ENCODE assay signal across 22 cellular contexts in the genomic region with DNA sequence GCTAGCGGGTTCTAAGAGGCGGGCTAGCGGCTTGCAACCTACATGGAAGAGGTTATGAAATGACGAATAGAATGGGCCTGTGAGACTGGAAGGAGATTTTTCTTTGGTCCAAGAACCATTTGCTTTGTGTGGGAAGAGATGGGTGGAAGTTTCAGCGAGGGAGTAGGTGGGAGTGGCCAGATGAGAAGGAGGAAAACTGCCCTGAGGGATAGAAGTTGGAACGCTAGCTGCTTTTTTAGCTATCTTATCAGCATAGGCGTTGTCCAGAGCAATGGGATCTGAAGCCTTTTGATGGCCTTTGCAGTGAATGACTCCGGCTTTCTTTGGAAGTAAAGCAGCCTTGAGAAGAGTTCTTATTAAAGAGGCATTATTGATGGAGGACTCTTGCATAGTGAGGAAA. TPM values are rescaled to one million over a fixed set of nuclear protein-coding genes. Genes with fewer than 3 reads are reported as not detected.
A peak's percentile ranks its signal among the peaks of the same experiment; 100 is the strongest.
DNase-seq lines count a peak whose midpoint lies in the region; ATAC-seq and TF ChIP-seq lines count a peak whose summit lies in the region.
"Had no signal": no experiment of that assay in that cellular context is flagged by ENCODE, and none has a peak within 500 bp of the region (broad histone marks: within the 10 kb centered on the region; RNA-seq: fewer than 3 reads in every experiment).

No MANE protein-coding gene starts in this region.

- H3K27ac ChIP-seq in heart left ventricle (peak overlapping the region in 9 of 12 donors; percentile 16 to 51 (median 39)), right cardiac atrium (ENCODE audit: low read length) (peak overlapping the region; percentile 52)
- H3K27ac ChIP-seq: A549; BLaER1 treated with 17β-estradiol and CSF1 and Interleukin-3, amounts not matched to agents 10 nM and 100 nM had no signal

- H3K27ac Mint-ChIP-seq in HFFc6, result no peak overlapping the region
- H3K27ac Mint-ChIP-seq: CD14-positive monocyte; CD4-positive, alpha-beta T cell; CD8-positive, alpha-beta memory T cell had no signal

- H3K4me1 Mint-ChIP-seq in HFFc6 (ENCODE audit: low read depth), result peaks cover 41% of the 10 kb centered on the region
- H3K4me1 Mint-ChIP-seq: CD14-positive monocyte; CD8-positive, alpha-beta memory T cell had no signal

- H3K4me1 ChIP-seq in heart left ventricle (peaks cover 23 to 100% (median 90%) of the 10 kb centered on the region in 12 donors), right cardiac atrium (ENCODE audit: control insufficient read depth, insufficient read depth, low read length) (peaks cover 22% of the 10 kb centered on the region)
- H3K4me1 ChIP-seq: BE2C, HAP-1 had no signal

- TF ChIP-seq CTCF in heart left ventricle (IDR thresholded peaks at IDR 0.05), result no peak
- TF ChIP-seq CTCF in fibroblast of the aortic adventitia (IDR thresholded peaks at IDR 0.05; ENCODE audit: insufficient read depth, low read length), result no peak
- TF ChIP-seq CTCF in HFFc6 (IDR thresholded peaks at IDR 0.05), result no peak

- no peaks in the 10 kb centered on the region for H3K9me3 ChIP-seq in heart left ventricle
- no peaks in the 10 kb centered on the region for H3K9me3 ChIP-seq in right cardiac atrium (ENCODE audit: control insufficient read depth, low read length)
- H3K9me3 ChIP-seq: A549, BE2C, HAP-1 had no signal

- H3K36me3 Mint-ChIP-seq in HFFc6 (ENCODE audit: low read depth), result no peaks in the 10 kb centered on the region
- H3K36me3 Mint-ChIP-seq: CD14-positive monocyte; CD8-positive, alpha-beta memory T cell had no signal

- 36 to 44% (median 38%) methylated on average over 8 of the region's 8 CpGs for WGBS in heart left ventricle, 4 donors
- 47% methylated on average over 8 of the region's 8 CpGs for WGBS in right cardiac atrium

- H3K36me3 ChIP-seq in heart left ventricle, result peaks cover 0 to 4% (median 0%) of the 10 kb centered on the region in 9 donors
- H3K36me3 ChIP-seq: BE2C; BLaER1 treated with 17β-estradiol and CSF1 and Interleukin-3, amounts not matched to agents 10 nM and 100 nM; HAP-1 had no signal

- no peak overlapping the region for H3K4me3 Mint-ChIP-seq in HFFc6
- H3K4me3 Mint-ChIP-seq: CD14-positive monocyte; CD4-positive, alpha-beta T cell; CD8-positive, alpha-beta memory T cell had no signal

- H3K27me3 ChIP-seq in heart left ventricle (no peaks in the 10 kb centered on the region), right cardiac atrium (ENCODE audit: control insufficient read depth, insufficient read depth) (no peaks in the 10 kb centered on the region)
- H3K27me3 ChIP-seq: BE2C; BLaER1 treated with 17β-estradiol and CSF1 and Interleukin-3, amounts not matched to agents 10 nM and 100 nM had no signal

- no peaks in the 10 kb centered on the region for H3K27me3 Mint-ChIP-seq in HFFc6 (ENCODE audit: insufficient read depth)
- H3K27me3 Mint-ChIP-seq: CD4-positive, alpha-beta T cell; CD8-positive, alpha-beta memory T cell had no signal

- TF ChIP-seq POLR2A in heart left ventricle (IDR thresholded peaks at IDR 0.05), result no peak

- H3K4me3 ChIP-seq in heart left ventricle (no peak overlapping the region), right cardiac atrium (ENCODE audit: low read length) (no peak overlapping the region), fibroblast of the aortic adventitia (ENCODE audit: low read depth, low read length) (no peak overlapping the region)
- H3K4me3 ChIP-seq: A549; BLaER1 treated with 17β-estradiol and CSF1 and Interleukin-3, amounts not matched to agents 10 nM and 100 nM; HAP-1 had no signal

- intact Hi-C loops in heart left ventricle (cut with DNase I) (loop anchor here in 2 of 10 donors (10.0 kb wide), 2 partner anchors 304 to 326 kb away; no protein-coding TSS in a partner anchor), Right ventricle myocardium superior (cut with DNase I) (no loop called here), right cardiac atrium (cut with DNase I) (loop anchor here in 1 of 4 donors (10.0 kb wide), 1 partner anchor 304 kb away; no protein-coding TSS in a partner anchor), cardiac septum (cut with DNase I) (no loop called here)

- DNase-seq in heart left ventricle (no peak), Right ventricle myocardium superior (no peak), right cardiac atrium (peak in 1 of 3 donors; percentile 59), cardiac septum (ENCODE audit: low spot score) (no peak), fibroblast of the aortic adventitia (ENCODE audit: low read depth) (peak; percentile 70), HFFc6 (no peak)
- DNase-seq: 8988T; ACHN; AML-193; BE2C; CD4-positive, alpha-beta T cell; CD8-positive, alpha-beta memory T cell; DMS 273 treated with DMSO at 0.1 percent for 48 hours; DMS79; EL; GF-D8; GOT3 had no signal

- no peaks in the 10 kb centered on the region for H3K9me3 Mint-ChIP-seq in HFFc6
- H3K9me3 Mint-ChIP-seq: CD4-positive, alpha-beta T cell; CD8-positive, alpha-beta memory T cell had no signal

- ATAC-seq in heart left ventricle (no peak), Right ventricle myocardium superior (ENCODE audit: poor library complexity) (no peak), right cardiac atrium (peak in 1 of 2 donors; percentile 43), GM21367 (IDR thresholded peaks at IDR 0.05; ENCODE audit: unreplicated experiment) (no peak)
- ATAC-seq: A549 had no signal

RNA-seq across cellular contexts. Expression of gene SPTBN1, which starts 52.4 kb away (rescaled TPM):
- total RNA-seq in heart left ventricle, result 100 to 1,000 TPM; 378 to 659 (median 424) TPM
- polyA plus RNA-seq in heart left ventricle, result 100 to 1,000 TPM; 124 to 170 TPM
- 391 TPM for total RNA-seq in Right ventricle myocardium superior
- total RNA-seq in right cardiac atrium, result 100 to 1,000 TPM; 304 to 348 (median 336) TPM
- polyA plus RNA-seq in right cardiac atrium, result 141 TPM
- 554 TPM for total RNA-seq in cardiac septum
- total RNA-seq in fibroblast of the aortic adventitia (ENCODE audit: low replicate concordance), result 254 and 293 TPM in 2 replicates
- 100 to 1,000 TPM; 128 to 169 (median 159) TPM for total RNA-seq in HFFc6 (2021; fragmentation: NEBNext Ultra II Directional; extraction: Animal tissue kit (Norgen Biotek cat#: 25700))
